ENCODE assay signal across 19 cellular contexts in genomic region chr11:45423036-45423435, GRCh38.
A peak's percentile ranks its signal among the peaks of the same experiment; 100 is the strongest.
DNase-seq lines count a peak whose midpoint lies in the region; ATAC-seq and TF ChIP-seq lines count a peak whose summit lies in the region.
"Had no signal": no experiment of that assay in that cellular context is flagged by ENCODE, and none has a peak within 500 bp of the region (broad histone marks: within the 10 kb centered on the region; RNA-seq: fewer than 3 reads in every experiment).

No MANE protein-coding gene starts in this region.

- intact Hi-C loops in cardiac septum (cut with DNase I) (no loop called here), heart left ventricle (cut with DNase I) (no loop called here), lower lobe of right lung (cut with DNase I) (no loop called here)

- ATAC-seq in heart left ventricle (no peak), lower lobe of right lung (peak; percentile 11 to 19)
- ATAC-seq: GM12878 had no signal

- no peak for TF ChIP-seq CTCF in heart left ventricle (IDR thresholded peaks at IDR 0.05)
- no peak for TF ChIP-seq CTCF in lower lobe of right lung (IDR thresholded peaks at IDR 0.05)

- DNase-seq in cardiac septum (ENCODE audit: low spot score) (peak; percentile 41), heart left ventricle (no peak), lower lobe of right lung (no peak), NCI-H1436 treated with DMSO at 0.1 percent for 48 hours (lab: John Stamatoyannopoulos, UW) (no peak), AML-193 (lab: John Stamatoyannopoulos, UW) (no peak), NCI-H2227 treated with DMSO at 0.1 percent for 48 hours (lab: John Stamatoyannopoulos, UW) (no peak)
- DNase-seq: DMS79 treated with DMSO at 0.1 percent for 48 hours, H9, HFFc6, KBM-7, NCI-H1092 treated with DMSO at 0.1 percent for 48 hours, NCI-H146, NCI-H2029, NCI-H345, NCI-H82, Peyer's patch had no signal

- H3K36me3 ChIP-seq in heart left ventricle = no peaks in the 10 kb centered on the region
- no peaks in the 10 kb centered on the region for H3K36me3 ChIP-seq in lower lobe of right lung
- H3K36me3 ChIP-seq: Peyer's patch, SJSA1 had no signal

- TF ChIP-seq POLR2A in heart left ventricle (IDR thresholded peaks at IDR 0.05) = no peak

- H3K4me1 ChIP-seq in heart left ventricle (no peaks in the 10 kb centered on the region), lower lobe of right lung (no peaks in the 10 kb centered on the region)
- H3K4me1 ChIP-seq: Peyer's patch, SJSA1 had no signal

- H3K9me3 ChIP-seq in heart left ventricle = peaks cover 0 to 15% (median 0%) of the 10 kb centered on the region in 12 donors
- H3K9me3 ChIP-seq in lower lobe of right lung = peaks cover 13% of the 10 kb centered on the region
- H3K9me3 ChIP-seq: Peyer's patch had no signal

- no peak overlapping the region for H3K27ac ChIP-seq in heart left ventricle
- H3K27ac ChIP-seq in lower lobe of right lung = no peak overlapping the region
- peak overlapping the region; percentile 3 for H3K27ac ChIP-seq in temporal lobe (ENCODE audit: low read depth, low read length)
- H3K27ac ChIP-seq: Peyer's patch, SJSA1 had no signal

- H3K4me3 ChIP-seq in heart left ventricle = no peak overlapping the region
- no peak overlapping the region for H3K4me3 ChIP-seq in lower lobe of right lung
- H3K4me3 ChIP-seq: GM12878, Peyer's patch, SJSA1 had no signal

- WGBS in heart left ventricle, 4 donors = 68 to 78% (median 72%) methylated on average over 6 of the region's 6 CpGs

- H3K27me3 ChIP-seq in heart left ventricle (peaks cover 0 to 4% (median 0%) of the 10 kb centered on the region in 9 donors), lower lobe of right lung (ENCODE audit: low read depth) (no peaks in the 10 kb centered on the region)
- H3K27me3 ChIP-seq: Peyer's patch had no signal

Comparison
In these comparisons a context has a peak if more than half of its experiments do, and no peak if none do; other contexts are left out.
1. ATAC-seq: peak in lower lobe of right lung (2 of 2); none in heart left ventricle (0 of 4).